12 cellular contexts compared by ENCODE assay signal in the genomic region with DNA sequence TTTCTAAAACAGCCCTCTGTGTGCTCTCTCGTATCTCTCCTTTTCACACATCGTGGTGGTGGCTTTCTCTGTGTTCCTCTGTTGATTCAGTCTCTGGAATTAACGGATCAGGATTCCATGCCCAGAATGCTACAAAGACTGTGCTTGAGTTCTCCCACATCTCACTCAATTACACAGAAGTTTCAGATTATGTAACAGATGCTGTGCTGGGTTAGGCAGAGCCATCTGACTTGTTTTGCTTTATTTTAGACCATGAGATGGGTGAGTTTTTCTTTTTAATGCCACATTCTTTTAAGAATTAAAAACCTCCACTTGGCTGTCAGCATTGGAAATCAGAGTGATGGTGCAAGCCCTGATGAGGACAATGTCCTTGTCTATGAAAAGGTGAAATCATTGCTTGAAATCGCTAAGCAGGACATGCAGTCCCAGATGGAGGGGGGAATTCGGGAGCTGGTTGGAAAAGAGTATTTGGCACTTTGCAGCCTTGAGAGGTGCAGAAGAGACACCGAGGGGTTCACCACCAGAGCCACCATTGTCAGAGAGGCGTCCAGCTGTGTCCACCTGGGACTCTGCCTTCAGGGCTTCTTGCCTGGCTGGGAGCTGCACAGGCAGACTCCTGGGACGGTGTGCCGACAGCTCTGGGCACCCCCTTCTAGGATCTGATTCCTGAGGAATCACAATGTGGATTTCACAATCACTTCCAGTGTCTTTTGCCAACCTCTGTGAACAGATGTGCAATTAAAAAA.
DNase-seq lines count a peak whose midpoint lies in the region; ATAC-seq, FAIRE-seq and TF ChIP-seq lines count a peak whose summit lies in the region.
"Had no signal": no experiment of that assay in that cellular context is flagged by ENCODE, and none has a peak within 500 bp of the region (broad histone marks: within the 10 kb centered on the region; RNA-seq: fewer than 3 reads in every experiment).

No MANE protein-coding gene starts in this region.

- H3K27ac ChIP-seq in GM23248 = peak overlapping the region; percentile 38
- H3K27ac ChIP-seq in right cardiac atrium (ENCODE audit: low read length) = peak overlapping the region; percentile 65

- ATAC-seq in right cardiac atrium (peak; percentile 41 to 57), HG02970 (IDR thresholded peaks at IDR 0.05; ENCODE audit: low FRiP score, unreplicated experiment) (no peak), HG03521 (IDR thresholded peaks at IDR 0.05; ENCODE audit: unreplicated experiment) (no peak), esophagus mucosa (no peak)
- ATAC-seq: stimulated activated effector memory CD8-positive, alpha-beta T cell treated with anti-CD3 and anti-CD28 coated beads, Interleukin-12 subunit alpha, Interleukin-12 subunit beta, amount 100 ng/mL, for 72 hours had no signal

- DNase-seq in GM23248 = peak; percentile 75
- peak; percentile 56 for DNase-seq in bronchial epithelial cell (ENCODE audit: low read depth)
- DNase-seq in right cardiac atrium = peak; percentile 33 to 81 (median 74)
- DNase-seq in stimulated activated CD4-positive, alpha-beta T cell treated with anti-CD3 and anti-CD28 coated beads, Interleukin-4, amount 100 ng/mL, for 24 hours = no peak
- DNase-seq: CD4-positive, CD25-positive, alpha-beta regulatory T cell; effector memory CD4-positive, alpha-beta T cell had no signal

- H3F3A ChIP-seq in GM23248 (ENCODE audit: insufficient read depth) = peaks cover 9% of the 10 kb centered on the region

- peak overlapping the region; percentile 31 for H3K9ac ChIP-seq in GM23248
- no peak overlapping the region for H3K9ac ChIP-seq in skeletal muscle satellite cell (ENCODE audit: low read depth, low read length)

- H3K79me2 ChIP-seq in GM23248 (ENCODE audit: insufficient read depth) = peaks cover 100% of the 10 kb centered on the region

- H3K4me2 ChIP-seq in GM23248 (ENCODE audit: unreplicated experiment) = peak overlapping the region; percentile 64
- H3K4me2 ChIP-seq in skeletal muscle satellite cell (ENCODE audit: low read length) = peak overlapping the region; percentile 13

- no peaks in the 10 kb centered on the region for H3K9me2 ChIP-seq in GM23248 (ENCODE audit: insufficient read depth)

- in situ Hi-C loops in GM23248 (cut with MboI) = no loop called here

- no peak overlapping the region for H2AFZ ChIP-seq in GM23248

- H3K27me3 ChIP-seq in GM23248 (replicated peaks; ENCODE audit: insufficient read depth) = no peaks in the 10 kb centered on the region
- H3K27me3 ChIP-seq in bronchial epithelial cell (ENCODE audit: control insufficient read depth, insufficient read depth, low read length) = no peaks in the 10 kb centered on the region
- no peaks in the 10 kb centered on the region for H3K27me3 ChIP-seq in right cardiac atrium (ENCODE audit: control insufficient read depth, insufficient read depth)
- no peaks in the 10 kb centered on the region for H3K27me3 ChIP-seq in skeletal muscle satellite cell (ENCODE audit: control insufficient read depth, insufficient read depth, low read length)

- peak overlapping the region; percentile 11; the same call in 1 of the 2 replicates for H3K4me3 ChIP-seq in GM23248
- no peak overlapping the region for H3K4me3 ChIP-seq in bronchial epithelial cell (ENCODE audit: low read depth, low read length)
- no peak overlapping the region for H3K4me3 ChIP-seq in right cardiac atrium (ENCODE audit: low read length)
- H3K4me3 ChIP-seq in skeletal muscle satellite cell (ENCODE audit: low read length) = no peak overlapping the region
- H3K4me3 ChIP-seq: lung had no signal

- TF ChIP-seq CTCF in bronchial epithelial cell (IDR thresholded peaks at IDR 0.05; ENCODE audit: insufficient read depth, low read length, severe bottlenecking) = no peak

- 12 to 17% methylated on average over 9 of the region's 9 CpGs for WGBS in GM23248 (ENCODE audit: low coverage in 1 of 2, low lambda C conversion rate in 2 of 2, missing lambda C conversion rate in 2 of 2), 2 experiments
- 49% methylated on average over 9 of the region's 9 CpGs for WGBS in right cardiac atrium

- H3K9me3 ChIP-seq in GM23248 (ENCODE audit: low read depth) (no peaks in the 10 kb centered on the region), right cardiac atrium (ENCODE audit: control insufficient read depth, low read length) (no peaks in the 10 kb centered on the region), skeletal muscle satellite cell (replicated peaks; ENCODE audit: low read length) (no peaks in the 10 kb centered on the region)

- no peaks in the 10 kb centered on the region for H3K36me3 ChIP-seq in GM23248 (ENCODE audit: low read depth)
- H3K36me3 ChIP-seq in bronchial epithelial cell (ENCODE audit: control insufficient read depth, insufficient read depth, low read length) = peaks cover 4% of the 10 kb centered on the region
- H3K36me3 ChIP-seq in skeletal muscle satellite cell (ENCODE audit: insufficient read depth, low read length) = peaks cover 14% of the 10 kb centered on the region

- no peaks in the 10 kb centered on the region for H4K20me1 ChIP-seq in GM23248 (ENCODE audit: insufficient read depth)

- intact Hi-C loops in right cardiac atrium (cut with DNase I) = loop anchor here in 1 of 4 donors (10.0 kb wide), 1 partner anchor 64 kb away; no protein-coding TSS in a partner anchor

- FAIRE-seq in bronchial epithelial cell (lab: Jason Lieb, UNC) = peak; percentile 7

- H3K4me1 ChIP-seq in GM23248 (ENCODE audit: insufficient read depth) (peaks cover 23% of the 10 kb centered on the region), right cardiac atrium (ENCODE audit: control insufficient read depth, insufficient read depth, low read length) (peaks cover 19% of the 10 kb centered on the region), skeletal muscle satellite cell (ENCODE audit: control insufficient read depth, insufficient read depth, low read length) (peaks cover 38% of the 10 kb centered on the region)

Comparison
In these comparisons a context has a peak if more than half of its experiments do, and no peak if none do; other contexts are left out.
1. ATAC-seq: peak in right cardiac atrium (2 of 2); none in HG02970 (single experiment), HG03521 (single experiment) and esophagus mucosa (single experiment).